Comparison of ENCODE assay signal across 28 cellular contexts in the genomic region with DNA sequence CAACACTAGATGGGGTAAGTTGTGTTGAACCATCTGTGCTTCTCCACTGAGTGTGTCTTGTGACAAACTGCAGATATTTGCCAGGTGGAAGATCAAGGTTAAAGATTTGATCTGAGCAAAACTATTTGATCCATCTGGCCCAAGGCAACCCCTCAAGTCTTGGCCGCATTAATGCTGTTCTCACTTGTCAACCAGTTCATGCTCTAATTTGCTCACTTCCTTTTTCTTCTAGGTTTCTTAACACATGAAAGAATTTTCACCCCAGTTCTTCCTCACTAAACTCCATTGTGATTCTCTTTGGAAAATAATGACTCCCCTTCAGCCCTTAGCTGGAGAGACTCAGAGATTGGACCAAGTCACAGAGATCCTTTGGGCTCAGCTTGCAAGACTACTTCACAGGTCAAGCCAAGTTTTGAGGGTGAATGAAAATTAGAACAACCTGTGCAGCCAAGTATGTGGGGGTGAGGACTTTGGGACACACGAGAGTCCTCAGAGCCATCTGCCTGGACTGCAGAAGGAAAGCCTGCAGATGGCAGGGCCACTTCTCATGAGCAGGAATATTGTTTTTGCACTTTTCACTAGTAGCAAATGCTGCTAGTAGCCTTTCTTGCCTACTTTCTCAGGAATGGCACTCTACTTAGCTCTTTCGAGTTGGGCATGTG.
"Had no signal": no experiment of that assay in that cellular context is flagged by ENCODE, and none has a peak within 500 bp of the region (broad histone marks: within the 10 kb centered on the region; RNA-seq: fewer than 3 reads in every experiment).

No MANE protein-coding gene starts in this region.

- H3K27me3 ChIP-seq: breast epithelium, neural progenitor cell, sigmoid colon, testis, vagina had no signal

- H3K27ac Mint-ChIP-seq: activated naive CD4-positive, alpha-beta T cell treated with anti-CD3 and anti-CD28 coated beads for 36 hours; activated naive CD8-positive, alpha-beta T cell treated with anti-CD3 and anti-CD28 coated beads, Interleukin-2, amount 10 ng/mL, durations not matched to agents 7 days and 5 days; effector memory CD8-positive, alpha-beta T cell; mesothelial cell of epicardium; neural progenitor cell; type B pancreatic cell; WTC11 had no signal

- H3K4me1 Mint-ChIP-seq: central memory CD8-positive, alpha-beta T cell; mesothelial cell of epicardium; WTC11 had no signal

- H3K9me3 Mint-ChIP-seq: activated naive CD4-positive, alpha-beta T cell treated with anti-CD3 and anti-CD28 coated beads for 36 hours; central memory CD8-positive, alpha-beta T cell; effector memory CD8-positive, alpha-beta T cell; type B pancreatic cell; WTC11 had no signal

- H3K4me2 ChIP-seq: neural progenitor cell, smooth muscle cell had no signal

- H3K36me3 ChIP-seq: breast epithelium, left ventricle myocardium inferior, neural progenitor cell, sigmoid colon, vagina had no signal

- H3K36me3 Mint-ChIP-seq: activated naive CD8-positive, alpha-beta T cell treated with anti-CD3 and anti-CD28 coated beads, Interleukin-2, amount 10 ng/mL, durations not matched to agents 7 days and 5 days; mesothelial cell of epicardium; naive thymus-derived CD8-positive, alpha-beta T cell; neural progenitor cell; type B pancreatic cell; WTC11 had no signal

- H3K4me3 Mint-ChIP-seq: activated naive CD4-positive, alpha-beta T cell treated with anti-CD3 and anti-CD28 coated beads for 36 hours; activated naive CD8-positive, alpha-beta T cell treated with anti-CD3 and anti-CD28 coated beads, Interleukin-2, amount 10 ng/mL, durations not matched to agents 7 days and 5 days; central memory CD8-positive, alpha-beta T cell; effector memory CD8-positive, alpha-beta T cell; mesothelial cell of epicardium; neural progenitor cell; type B pancreatic cell; WTC11 had no signal

- H3K4me3 ChIP-seq: breast epithelium, left ventricle myocardium inferior, neural progenitor cell, sigmoid colon, smooth muscle cell, testis, vagina had no signal

- H2AFZ ChIP-seq: neural progenitor cell had no signal

- FAIRE-seq: colon, endothelial cell of umbilical vein had no signal

- H3K27me3 Mint-ChIP-seq: type B pancreatic cell had no signal

- H3K4me1 ChIP-seq: breast epithelium, left ventricle myocardium inferior, neural progenitor cell, sigmoid colon, testis had no signal

- H3K27ac ChIP-seq: breast epithelium, left ventricle myocardium inferior, neural progenitor cell, sigmoid colon, testis, vagina had no signal

- H3K9ac ChIP-seq: neural progenitor cell had no signal

- DNase-seq: activated CD4-positive, alpha-beta T cell treated with anti-CD3 and anti-CD28 coated beads, Interleukin-2, amount 50 U/mL, for 48 hours; activated CD8-positive, alpha-beta memory T cell treated with anti-CD3 and anti-CD28 coated beads, Interleukin-2, amount 50 U/mL, for 48 hours; activated naive CD4-positive, alpha-beta T cell treated with anti-CD3 and anti-CD28 coated beads for 36 hours; activated naive CD8-positive, alpha-beta T cell treated with anti-CD3 and anti-CD28 coated beads, Interleukin-2, amount 10 ng/mL, durations not matched to agents 7 days and 5 days; activated T-cell treated with anti-CD3 and anti-CD28 coated beads, Interleukin-2, amount 50 U/mL, for 48 hours; amniotic stem cell; effector memory CD8-positive, alpha-beta T cell; foreskin melanocyte; head of caudate nucleus; hypothalamus; left ventricle myocardium inferior; mammary epithelial cell; naive thymus-derived CD8-positive, alpha-beta T cell; sigmoid colon; stimulated activated CD4-positive, alpha-beta T cell treated with anti-CD3 and anti-CD28 coated beads, Interleukin-15, amount 100 ng/mL, for 24 hours; stimulated activated CD8-positive, alpha-beta memory T cell treated with anti-CD3 and anti-CD28 coated beads, Interleukin-4, amount 100 ng/mL, for 48 hours; testis had no signal

- ATAC-seq: effector memory CD8-positive, alpha-beta T cell; esophagus mucosa; naive thymus-derived CD8-positive, alpha-beta T cell; WTC11 had no signal

- H3K9me3 ChIP-seq: breast epithelium, sigmoid colon, testis, vagina had no signal
